In genomic region chr17:36485805-36486203, GRCh38 we compare ENCODE assay signal across 8 cellular contexts. TPM values are rescaled to one million over a fixed set of nuclear protein-coding genes. Genes with fewer than 3 reads are reported as not detected.
DNase-seq lines count a peak whose midpoint lies in the region; ATAC-seq, FAIRE-seq and TF ChIP-seq lines count a peak whose summit lies in the region.

No MANE protein-coding gene starts in this region.

- no peak for FAIRE-seq in urothelium cell line (lab: Jason Lieb, UNC)

- peak overlapping the region; percentile 78 for H3K4me2 ChIP-seq in Karpas-422 (ENCODE audit: low read depth, low read length, poor library complexity, severe bottlenecking)

- peaks cover 32% of the 10 kb centered on the region for H3K4me1 ChIP-seq in Karpas-422 (ENCODE audit: low read length)
- H3K4me1 ChIP-seq in duodenal mucosa (ENCODE audit: control insufficient read depth in 1 of 2, insufficient read depth in 2 of 2, low read length in 2 of 2): peaks cover 10 to 18% of the 10 kb centered on the region in 2 donors
- H3K4me1 ChIP-seq in neutrophil (ENCODE audit: control insufficient read depth in 1 of 2, insufficient read depth in 1 of 2, low read depth in 1 of 2, low read length in 1 of 2): peaks cover 27 to 32% of the 10 kb centered on the region in 2 experiments

- H3K27ac ChIP-seq in Karpas-422 (ENCODE audit: low read length): peak overlapping the region; percentile 53
- no peak overlapping the region for H3K27ac ChIP-seq in duodenal mucosa (ENCODE audit: low read depth, low read length)
- peak overlapping the region; percentile 80 for H3K27ac ChIP-seq in neutrophil

- no peaks in the 10 kb centered on the region for H4K20me1 ChIP-seq in Karpas-422 (ENCODE audit: insufficient read depth, low read depth, low read length)

- H3K27me3 ChIP-seq in Karpas-422 (ENCODE audit: low read length) (no peaks in the 10 kb centered on the region), duodenal mucosa (ENCODE audit: control insufficient read depth in 1 of 2, insufficient read depth in 2 of 2, low read length in 2 of 2) (peaks cover 8 to 13% of the 10 kb centered on the region in 2 donors), neutrophil (peaks cover 26% of the 10 kb centered on the region)

- peak overlapping the region; percentile 89 for H2AFZ ChIP-seq in Karpas-422 (ENCODE audit: low read length)

- TF ChIP-seq CTCF in GM10266 (IDR thresholded peaks at IDR 0.05; ENCODE audit: control insufficient read depth, insufficient read depth, low read depth, missing control alignments) (no peak), neutrophil (IDR thresholded peaks at IDR 0.05) (no peak)

- no peak for ATAC-seq in GM18870 (IDR thresholded peaks at IDR 0.05; ENCODE audit: unreplicated experiment)

- H3K36me3 ChIP-seq in Karpas-422 (ENCODE audit: insufficient read depth, low read length): peaks cover 8% of the 10 kb centered on the region; the same call in 1 of the 2 replicates
- peaks cover 0 to 3% of the 10 kb centered on the region in 2 donors for H3K36me3 ChIP-seq in duodenal mucosa (ENCODE audit: control insufficient read depth in 1 of 2, insufficient read depth in 2 of 2, low read length in 2 of 2)
- H3K36me3 ChIP-seq in neutrophil: no peaks in the 10 kb centered on the region

- peak overlapping the region; percentile 87 for H3K9ac ChIP-seq in Karpas-422 (ENCODE audit: low read length)
- peak overlapping the region; percentile 73 to 92 for H3K9ac ChIP-seq in duodenal mucosa (ENCODE audit: low read depth in 1 of 2, low read length in 2 of 2)

- DNase-seq in GM10266 (ENCODE audit: extremely low spot score) (peak; percentile 69), Karpas-422 (peak; percentile 69), COLO668 (lab: John Stamatoyannopoulos, UW; ENCODE audit: unreplicated experiment) (no peak), urothelium cell line (ENCODE audit: low spot score) (no peak)
- no peak for DNase-seq in stimulated activated CD4-positive, alpha-beta T cell treated with anti-CD3 and anti-CD28 coated beads, Interleukin-12 subunit alpha, Interleukin-12 subunit beta, amount 100 ng/mL, for 4 hours

- peak overlapping the region; percentile 96 for H3K4me3 ChIP-seq in Karpas-422 (ENCODE audit: low read length)
- H3K4me3 ChIP-seq in duodenal mucosa (ENCODE audit: low read depth in 1 of 2, low read length in 2 of 2): peak overlapping the region; percentile 88 to 99
- peak overlapping the region; percentile 73 to 95 for H3K4me3 ChIP-seq in neutrophil (ENCODE audit: low read depth in 1 of 2, low read length in 1 of 2)

- H3K9me2 ChIP-seq in Karpas-422 (replicated peaks; ENCODE audit: insufficient read depth, low read length): no peaks in the 10 kb centered on the region

- peaks cover 43% of the 10 kb centered on the region for H3K79me2 ChIP-seq in Karpas-422 (ENCODE audit: low read length)

- H3K9me3 ChIP-seq in Karpas-422 (ENCODE audit: low read length) (no peaks in the 10 kb centered on the region), duodenal mucosa (ENCODE audit: control insufficient read depth in 1 of 2, low read length in 2 of 2) (no peaks in the 10 kb centered on the region), neutrophil (no peaks in the 10 kb centered on the region)

RNA-seq across cellular contexts. Expression of gene ZNHIT3, which starts 0.7 kb away (rescaled TPM):
- 34.0 and 72.1 TPM in 2 replicates for total RNA-seq in Karpas-422 (2014; rRNA removed; shearing (Covaris generic); ENCODE audit: low replicate concordance)

RNA-seq across cellular contexts. Expression of gene MYO19, which starts 48.9 kb away (rescaled TPM):
- total RNA-seq in Karpas-422 (2014; rRNA removed; shearing (Covaris generic); ENCODE audit: low replicate concordance): 50.6 and 58.9 TPM in 2 replicates

RNA-seq across cellular contexts. Expression of gene PIGW, which starts 49.0 kb away (rescaled TPM):
- total RNA-seq in Karpas-422 (2014; rRNA removed; shearing (Covaris generic); ENCODE audit: low replicate concordance): 3.9 and 6.7 TPM in 2 replicates

RNA-seq across cellular contexts. Expression of gene GGNBP2, which starts 58.9 kb away (rescaled TPM):
- total RNA-seq in Karpas-422 (2014; rRNA removed; shearing (Covaris generic); ENCODE audit: low replicate concordance): 41.7 and 49.5 TPM in 2 replicates

Comparison
In these comparisons a context has a peak if more than half of its experiments do, and no peak if none do; other contexts are left out.
1. DNase-seq: peak in GM10266 (single experiment) and Karpas-422 (single experiment); none in COLO668 (single experiment), stimulated activated CD4-positive, alpha-beta T cell treated with anti-CD3 and anti-CD28 coated beads, Interleukin-12 subunit alpha, Interleukin-12 subunit beta, amount 100 ng/mL, for 4 hours (single experiment) and urothelium cell line (single experiment).
2. Peak in every context shown above with its lines, with median percentiles within 50 percentile points of each other: H3K4me3 ChIP-seq.